In genomic region chr4:188695261-188695660, GRCh38 we compare ENCODE assay signal across 28 cellular contexts.
"Had no signal": no experiment of that assay in that cellular context is flagged by ENCODE, and none has a peak within 500 bp of the region (broad histone marks: within the 10 kb centered on the region; RNA-seq: fewer than 3 reads in every experiment).

No MANE protein-coding gene starts in this region.

- H3K9me3 ChIP-seq: stomach, suprapubic skin, testis, thoracic aorta, thyroid gland, tibial artery, tibial nerve, upper lobe of left lung, upper lobe of right lung, uterus, vagina had no signal

- H3K4me3 Mint-ChIP-seq: stimulated activated effector memory CD8-positive, alpha-beta T cell treated with anti-CD3 and anti-CD28 coated beads, Interleukin-12 subunit alpha, Interleukin-12 subunit beta, amount 100 ng/mL, for 72 hours; stimulated activated memory B cell treated with anti-CD40 and anti-IgM and Interleukin-4, amounts not matched to agents 10 μg/mL and 1 μg/mL and 100 μg/mL, for 72 hours; stimulated activated naive B cell treated with anti-CD40 and anti-IgM and Interleukin-4, amounts not matched to agents 10 μg/mL and 1 μg/mL and 100 μg/mL, for 72 hours; stimulated activated naive CD8-positive, alpha-beta T cell treated with anti-CD3 and anti-CD28 coated beads, Interleukin-15, amount 100 ng/mL, for 72 hours; stimulated activated naive CD8-positive, alpha-beta T cell treated with anti-CD3 and anti-CD28 coated beads, Interleukin-15, Interleukin-2, amounts not matched to agents 100 ng/mL and 50 ng/mL, for 24 hours; type B pancreatic cell had no signal

- H3K27me3 ChIP-seq: stomach, suprapubic skin, testis, thyroid gland, tibial artery, tibial nerve, transverse colon, upper lobe of left lung, upper lobe of right lung, uterus, vagina had no signal

- H3K27ac ChIP-seq: stomach, suprapubic skin, testis, thoracic aorta, thyroid gland, tibial artery, tibial nerve, transverse colon, upper lobe of left lung, upper lobe of right lung, uterus, vagina had no signal

- H3K27ac Mint-ChIP-seq: stimulated activated effector memory CD8-positive, alpha-beta T cell treated with anti-CD3 and anti-CD28 coated beads, Interleukin-12 subunit alpha, Interleukin-12 subunit beta, amount 100 ng/mL, for 72 hours; stimulated activated memory B cell treated with anti-CD40 and anti-IgM and Interleukin-4, amounts not matched to agents 10 μg/mL and 1 μg/mL and 100 μg/mL, for 72 hours; stimulated activated naive B cell treated with anti-CD40 and anti-IgM and Interleukin-4, amounts not matched to agents 10 μg/mL and 1 μg/mL and 100 μg/mL, for 72 hours; stimulated activated naive CD8-positive, alpha-beta T cell treated with anti-CD3 and anti-CD28 coated beads, Interleukin-15, amount 100 ng/mL, for 72 hours; stimulated activated naive CD8-positive, alpha-beta T cell treated with anti-CD3 and anti-CD28 coated beads, Interleukin-15, Interleukin-2, amounts not matched to agents 100 ng/mL and 50 ng/mL, for 24 hours; type B pancreatic cell had no signal

- H3K4me3 ChIP-seq: stomach, suprapubic skin, testis, thoracic aorta, thyroid gland, tibial artery, tibial nerve, transverse colon, upper lobe of left lung, upper lobe of right lung, uterus, vagina had no signal

- H3K27me3 Mint-ChIP-seq: stimulated activated memory B cell treated with anti-CD40 and anti-IgM and Interleukin-4, amounts not matched to agents 10 μg/mL and 1 μg/mL and 100 μg/mL, for 72 hours; stimulated activated naive B cell treated with anti-CD40 and anti-IgM and Interleukin-4, amounts not matched to agents 10 μg/mL and 1 μg/mL and 100 μg/mL, for 72 hours; stimulated activated naive CD8-positive, alpha-beta T cell treated with anti-CD3 and anti-CD28 coated beads, Interleukin-15, amount 100 ng/mL, for 72 hours; stimulated activated naive CD8-positive, alpha-beta T cell treated with anti-CD3 and anti-CD28 coated beads, Interleukin-15, Interleukin-2, amounts not matched to agents 100 ng/mL and 50 ng/mL, for 24 hours; type B pancreatic cell had no signal

- H3K9me3 Mint-ChIP-seq: stimulated activated effector memory CD8-positive, alpha-beta T cell treated with anti-CD3 and anti-CD28 coated beads, Interleukin-12 subunit alpha, Interleukin-12 subunit beta, amount 100 ng/mL, for 72 hours; stimulated activated memory B cell treated with anti-CD40 and anti-IgM and Interleukin-4, amounts not matched to agents 10 μg/mL and 1 μg/mL and 100 μg/mL, for 72 hours; stimulated activated naive B cell treated with anti-CD40 and anti-IgM and Interleukin-4, amounts not matched to agents 10 μg/mL and 1 μg/mL and 100 μg/mL, for 72 hours; stimulated activated naive CD8-positive, alpha-beta T cell treated with anti-CD3 and anti-CD28 coated beads, Interleukin-15, amount 100 ng/mL, for 72 hours; type B pancreatic cell had no signal

- H3K36me3 ChIP-seq: stomach, suprapubic skin, thoracic aorta, thyroid gland, tibial artery, tibial nerve, transverse colon, upper lobe of left lung, upper lobe of right lung, uterus, vagina had no signal

- H3K4me1 Mint-ChIP-seq: stimulated activated effector memory CD8-positive, alpha-beta T cell treated with anti-CD3 and anti-CD28 coated beads, Interleukin-12 subunit alpha, Interleukin-12 subunit beta, amount 100 ng/mL, for 72 hours; stimulated activated memory B cell treated with anti-CD40 and anti-IgM and Interleukin-4, amounts not matched to agents 10 μg/mL and 1 μg/mL and 100 μg/mL, for 72 hours; stimulated activated naive B cell treated with anti-CD40 and anti-IgM and Interleukin-4, amounts not matched to agents 10 μg/mL and 1 μg/mL and 100 μg/mL, for 72 hours; stimulated activated naive CD8-positive, alpha-beta T cell treated with anti-CD3 and anti-CD28 coated beads, Interleukin-15, amount 100 ng/mL, for 72 hours had no signal

- ATAC-seq: stimulated activated effector memory CD8-positive, alpha-beta T cell treated with anti-CD3 and anti-CD28 coated beads, Interleukin-12 subunit alpha, Interleukin-12 subunit beta, amount 100 ng/mL, for 72 hours; stimulated activated memory B cell treated with anti-CD40 and anti-IgM and Interleukin-4, amounts not matched to agents 10 μg/mL and 1 μg/mL and 100 μg/mL, for 72 hours; stimulated activated naive B cell treated with anti-CD40 and anti-IgM and Interleukin-4, amounts not matched to agents 10 μg/mL and 1 μg/mL and 100 μg/mL, for 72 hours; stimulated activated naive CD8-positive, alpha-beta T cell treated with anti-CD3 and anti-CD28 coated beads, Interleukin-15, amount 100 ng/mL, for 72 hours; stimulated activated naive CD8-positive, alpha-beta T cell treated with anti-CD3 and anti-CD28 coated beads, Interleukin-15, Interleukin-2, amounts not matched to agents 100 U/mL and 50 U/mL, for 24 hours; upper lobe of right lung had no signal

- H3K36me3 Mint-ChIP-seq: stimulated activated effector memory CD8-positive, alpha-beta T cell treated with anti-CD3 and anti-CD28 coated beads, Interleukin-12 subunit alpha, Interleukin-12 subunit beta, amount 100 ng/mL, for 72 hours; stimulated activated memory B cell treated with anti-CD40 and anti-IgM and Interleukin-4, amounts not matched to agents 10 μg/mL and 1 μg/mL and 100 μg/mL, for 72 hours; stimulated activated naive B cell treated with anti-CD40 and anti-IgM and Interleukin-4, amounts not matched to agents 10 μg/mL and 1 μg/mL and 100 μg/mL, for 72 hours; type B pancreatic cell had no signal

- DNase-seq: stimulated activated CD4-positive, alpha-beta T cell treated with anti-CD3 and anti-CD28 coated beads, Interleukin-2, amount 100 ng/mL, for 48 hours; stimulated activated CD4-positive, alpha-beta T cell treated with anti-CD3 and anti-CD28 coated beads, Interleukin-4, amount 100 ng/mL, for 1 hour; stimulated activated CD4-positive, alpha-beta T cell treated with anti-CD3 and anti-CD28 coated beads, Interleukin-4, amount 100 ng/mL, for 24 hours; stimulated activated CD4-positive, alpha-beta T cell treated with anti-CD3 and anti-CD28 coated beads, Interleukin-4, amount 100 ng/mL, for 4 hours; stimulated activated CD8-positive, alpha-beta memory T cell treated with anti-CD3 and anti-CD28 coated beads, Interleukin-4, amount 100 ng/mL, for 48 hours; stimulated activated naive B cell treated with anti-CD40 and anti-IgM and Interleukin-4, amounts not matched to agents 10 μg/mL and 1 μg/mL and 100 μg/mL, for 72 hours; stimulated activated naive CD4-positive, alpha-beta T cell treated with Interleukin-2 at 50 U/mL for 16 hours; stimulated activated naive CD8-positive, alpha-beta T cell treated with anti-CD3 and anti-CD28 coated beads, Interleukin-15, amount 100 ng/mL, for 72 hours; stimulated activated naive CD8-positive, alpha-beta T cell treated with anti-CD3 and anti-CD28 coated beads, Interleukin-15, Interleukin-2, amounts not matched to agents 100 U/mL and 50 U/mL, for 24 hours; stomach; substantia nigra; testis; thyroid gland; tibial artery; transverse colon; trophoblast cell; upper lobe of left lung; upper lobe of right lung; uterus had no signal

- H3K4me1 ChIP-seq: stomach, suprapubic skin, thyroid gland, tibial artery, tibial nerve, transverse colon, upper lobe of left lung, upper lobe of right lung, uterus, vagina had no signal

- FAIRE-seq: urothelium cell line had no signal
